8 cellular contexts compared by ENCODE assay signal in the genomic region with DNA sequence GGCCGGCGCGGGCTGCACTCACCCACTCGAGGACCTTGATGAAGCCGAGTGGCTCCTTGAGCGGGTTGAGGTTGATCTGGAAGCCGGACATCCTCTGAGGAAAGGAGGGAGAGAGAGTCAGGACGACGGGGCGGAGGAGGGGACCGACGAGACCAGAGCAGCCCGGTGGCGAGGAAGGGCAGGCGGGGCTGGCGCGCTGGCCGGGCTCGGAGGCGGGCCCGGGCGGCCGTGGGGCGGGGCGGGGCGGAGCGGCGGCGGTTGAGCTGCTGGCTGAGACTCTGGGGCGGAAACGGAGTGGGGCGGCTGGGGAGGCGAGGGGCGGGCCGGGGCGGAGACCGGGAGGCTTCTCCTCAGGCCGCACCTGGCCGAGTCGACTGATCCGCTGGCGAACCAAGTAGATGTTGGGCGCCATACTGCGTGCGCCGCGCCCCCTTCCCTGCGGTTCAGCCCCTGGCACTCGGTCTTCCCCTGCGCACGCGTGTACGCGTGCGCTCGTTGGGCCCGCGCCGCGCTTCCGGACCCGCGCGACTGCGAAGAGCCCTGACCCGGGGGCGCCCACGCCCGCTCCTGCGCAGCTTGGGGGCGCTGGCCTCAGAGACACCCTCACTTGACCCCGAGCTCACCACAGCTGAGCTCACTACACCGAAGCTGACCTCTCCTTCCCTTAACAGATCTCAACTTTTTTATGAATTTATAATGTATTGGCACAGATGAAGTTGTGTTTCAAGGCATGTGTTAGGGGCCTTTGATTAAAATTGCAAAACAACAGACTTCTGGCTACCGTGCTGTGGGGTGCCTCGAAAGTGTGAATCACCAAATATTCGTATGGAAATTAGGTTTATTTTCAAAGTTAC.
DNase-seq lines count a peak whose midpoint lies in the region; ATAC-seq and TF ChIP-seq lines count a peak whose summit lies in the region.

A gene (minus strand): TSS at position 195 of the 854 bp plus-strand sequence. CDS start 104 bp downstream, at position 91.

- TF ChIP-seq POLR2A in erythroblast (IDR thresholded peaks at IDR 0.05; ENCODE audit: low read length) = peak; percentile 62

- peak within 1 kb of the TSS; percentile 97 for H3K27ac ChIP-seq in muscle layer of colon (ENCODE audit: low read depth, low read length)

- peak within 1 kb of the TSS; percentile 67 to 68 for H3K4me3 ChIP-seq in muscle layer of colon (ENCODE audit: low read depth in 1 of 2, low read length in 2 of 2)

- no peaks in the 10 kb centered on the region for H3K27me3 ChIP-seq in muscle layer of colon (ENCODE audit: control insufficient read depth in 1 of 2, insufficient read depth in 2 of 2, low read length in 2 of 2)

- peaks cover 33% of the 10 kb centered on the region for H3K4me1 ChIP-seq in muscle layer of colon (ENCODE audit: insufficient read depth, low read length)

- peak; percentile 76 for ATAC-seq in GM21526 (IDR thresholded peaks at IDR 0.05; ENCODE audit: low FRiP score, unreplicated experiment)

- DNase-seq in DMS 273 treated with DMSO at 0.1 percent for 48 hours (lab: John Stamatoyannopoulos, UW) = peak; percentile 90
- DNase-seq in HuH-7.5 (ENCODE audit: low spot score) = peak; percentile 85
- DNase-seq in OCI-M1 (lab: John Stamatoyannopoulos, UW) = peak; percentile 84
- peak; percentile 89 for DNase-seq in activated T-cell treated with anti-CD3 and anti-CD28 coated beads for 48 hours (ENCODE audit: low read depth)
- DNase-seq in erythroblast (lab: John Stamatoyannopoulos, UW) = peak; percentile 91 to 95
- peak; percentile 73 for DNase-seq in stimulated activated CD8-positive, alpha-beta memory T cell treated with anti-CD3 and anti-CD28 coated beads, Interleukin-7, amount 100 ng/mL, for 24 hours (ENCODE audit: low read depth)

- H3K36me3 ChIP-seq in muscle layer of colon (ENCODE audit: insufficient read depth, low read length) = no peaks in the 10 kb centered on the region

- H3K9ac ChIP-seq in muscle layer of colon (ENCODE audit: low read length) = peak within 1 kb of the TSS; percentile 69

- no peaks in the 10 kb centered on the region for H3K9me3 ChIP-seq in muscle layer of colon (ENCODE audit: low read length)

Comparison
In these comparisons a context has a peak if more than half of its experiments do, and no peak if none do; other contexts are left out.
1. Peak in every context shown above with its lines: DNase-seq, ATAC-seq, H3K4me3 ChIP-seq and H3K27ac ChIP-seq.